1 cellular context compared by ENCODE assay signal in genomic region chr12:64625243-64626077, GRCh38.
A peak's percentile ranks its signal among the peaks of the same experiment; 100 is the strongest.
TF ChIP-seq lines count a peak whose summit lies in the region.

No MANE protein-coding gene starts in this region.

TF ChIP-seq in GM12878, 131 proteins besides CTCF, POLR2A, EP300 and RAD21 (continued from another document):
- no peak for TF ChIP-seq HDAC2 (IDR thresholded peaks at IDR 0.05)
- TF ChIP-seq PML (IDR thresholded peaks at IDR 0.05; ENCODE audit: low read length): no peak
- TF ChIP-seq ETV6 (conservative IDR thresholded peaks at IDR 0.05 in 1 of 2, IDR thresholded peaks at IDR 0.05 in 1 of 2; ENCODE audit: borderline replicate concordance in 1 of 2, low read depth in 1 of 2): 0 out of 4 replicates have a peak, but pooled peaks of 1 of the 2 experiments have one; percentile 47
- TF ChIP-seq PAX5 (IDR thresholded peaks at IDR 0.05; ENCODE audit: borderline replicate concordance, low read depth, low read length): no peak
- no peak for TF ChIP-seq ZZZ3 (IDR thresholded peaks at IDR 0.05; ENCODE audit: control insufficient read depth, insufficient read length, low read depth)
- no peak for TF ChIP-seq CHD1 (IDR thresholded peaks at IDR 0.05; ENCODE audit: low read depth, low read length)
- peak; percentile 71 for TF ChIP-seq RUNX3 (IDR thresholded peaks at IDR 0.05; ENCODE audit: low read length)
- 0 out of 2 replicates have a peak, but pooled peaks have one; percentile 17 for TF ChIP-seq TCF7 (IDR thresholded peaks at IDR 0.05; ENCODE audit: borderline replicate concordance)
- 0 out of 2 replicates have a peak, but pooled peaks have one; percentile 33 for TF ChIP-seq POLR2AphosphoS2 (IDR thresholded peaks at IDR 0.05; ENCODE audit: low read depth, low read length)
- TF ChIP-seq SMAD5 (IDR thresholded peaks at IDR 0.05; ENCODE audit: low read depth): no peak
- TF ChIP-seq SIX5 (IDR thresholded peaks at IDR 0.05; ENCODE audit: low read depth, low read length, severe bottlenecking): no peak
- 0 out of 2 replicates have a peak, but pooled peaks have one; percentile 56 for TF ChIP-seq PAX8 (IDR thresholded peaks at IDR 0.05)
- TF ChIP-seq SREBF2 (IDR thresholded peaks at IDR 0.05; ENCODE audit: low read length): no peak
- TF ChIP-seq PKNOX1 (IDR thresholded peaks at IDR 0.05): no peak; the same call in 1 of the 2 replicates
- TF ChIP-seq GATAD2B (conservative IDR thresholded peaks at IDR 0.05; ENCODE audit: low read depth): no peak; the same call in 1 of the 2 replicates
- TF ChIP-seq MTA2 (IDR thresholded peaks at IDR 0.05; ENCODE audit: low read depth): peak; percentile 79
- TF ChIP-seq HCFC1 (IDR thresholded peaks at IDR 0.05; ENCODE audit: low read length): no peak
- peak; percentile 81 for TF ChIP-seq NR2F1 (conservative IDR thresholded peaks at IDR 0.05)
